In the genomic region with DNA sequence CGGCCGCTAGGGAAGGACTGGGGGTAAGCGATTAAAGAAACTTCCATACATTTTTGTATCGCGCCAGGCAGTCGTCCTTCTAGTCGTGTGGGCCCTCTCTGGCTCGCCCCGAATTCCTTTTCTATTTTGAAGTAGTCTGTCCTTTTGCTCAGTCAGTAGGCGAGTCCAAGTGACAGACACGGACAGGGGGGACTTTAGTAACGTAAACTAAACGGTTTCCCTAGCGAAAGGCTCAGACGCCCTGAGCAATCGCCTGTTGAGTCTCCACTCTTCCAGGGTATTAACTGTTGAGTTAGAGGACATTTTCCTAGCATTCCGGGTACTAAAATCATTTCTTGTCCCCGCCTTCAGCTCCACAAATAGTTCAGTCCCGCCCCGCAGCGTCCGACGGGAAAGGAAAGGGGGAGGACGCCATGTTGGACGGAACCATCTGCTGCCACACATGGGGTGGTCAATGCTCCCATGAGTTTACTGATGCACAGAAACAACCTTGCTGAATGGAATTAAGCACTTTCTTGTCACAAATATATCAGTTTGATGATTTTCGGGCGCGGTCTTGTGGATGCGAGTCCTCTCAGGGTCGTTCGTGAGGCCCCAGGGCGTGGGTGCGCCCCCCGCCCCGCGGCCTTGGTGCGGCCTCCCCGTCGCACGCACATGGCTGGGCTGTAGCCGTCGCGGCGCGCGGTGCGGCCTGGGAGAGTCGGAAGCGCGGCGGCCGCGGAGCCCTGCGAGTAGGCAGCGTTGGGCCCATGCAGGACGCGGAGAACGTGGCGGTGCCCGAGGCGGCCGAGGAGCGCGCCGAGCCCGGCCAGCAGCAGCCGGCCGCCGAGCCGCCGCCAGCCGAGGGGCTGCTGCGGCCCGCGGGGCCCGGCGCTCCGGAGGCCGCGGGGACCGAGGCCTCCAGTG, we compare ENCODE assay signal across 8 cellular contexts.
DNase-seq lines count a peak whose midpoint lies in the region; ATAC-seq lines count a peak whose summit lies in the region.

A gene (plus strand): TSS at position 655 of the 906 bp plus-strand sequence. CDS start 95 bp downstream, at position 750.

- DNase-seq in NCI-H2081 treated with DMSO at 0.1 percent for 48 hours (lab: John Stamatoyannopoulos, UW) (peak; percentile 84), T1000 (lab: John Stamatoyannopoulos, UW) (peak; percentile 91), astrocyte of the hippocampus (ENCODE audit: low read depth, low spot score) (peak; percentile 96), hypothalamus (lab: John Stamatoyannopoulos, UW) (peak; percentile 57 to 99 (median 85)), retina (peak; percentile 100), cortex of kidney (lab: John Stamatoyannopoulos, UW) (no peak)

- ATAC-seq in GM18519 (IDR thresholded peaks at IDR 0.05; ENCODE audit: low FRiP score, unreplicated experiment) = peak; percentile 58
- ATAC-seq in HG03045 (IDR thresholded peaks at IDR 0.05; ENCODE audit: unreplicated experiment) = peak; percentile 76
